Comparison of ENCODE assay signal across 14 cellular contexts in genomic region chr9:109856785-109857184, GRCh38.
DNase-seq lines count a peak whose midpoint lies in the region; ATAC-seq, FAIRE-seq and TF ChIP-seq lines count a peak whose summit lies in the region.
"Had no signal": no experiment of that assay in that cellular context is flagged by ENCODE, and none has a peak within 500 bp of the region (broad histone marks: within the 10 kb centered on the region; RNA-seq: fewer than 3 reads in every experiment).

No MANE protein-coding gene starts in this region.

- peak; percentile 9 for TF ChIP-seq EP300 in esophagus muscularis mucosa (IDR thresholded peaks at IDR 0.05)
- TF ChIP-seq EP300 in suprapubic skin (IDR thresholded peaks at IDR 0.05): no peak

- CTCF ChIA-PET in IMR-90 (lab: Yijun Ruan, JAX): no interaction called here
- CTCF ChIA-PET in activated naive CD4-positive, alpha-beta T cell treated with anti-CD3 and anti-CD28 coated beads for 36 hours (lab: Charles Lee): interaction anchor here (0.6 kb wide), 1 partner anchor 38 kb away, joined by 3 read pairs; no protein-coding TSS in a partner anchor

- peaks cover 22 to 56% of the 10 kb centered on the region in 2 experiments; a peak in 3 of 4 replicates for H3K79me1 ChIP-seq in IMR-90 (ENCODE audit: low read depth in 1 of 2, low read length in 2 of 2)

- POLR2A ChIA-PET in IMR-90 (lab: Charles Lee; ENCODE audit: unreplicated experiment): no interaction called here

- no peak overlapping the region for H2AK9ac ChIP-seq in IMR-90 (replicated peaks; ENCODE audit: low read depth, low read length, poor library complexity)

- TF ChIP-seq POLR2A in IMR-90 (IDR thresholded peaks at IDR 0.05; ENCODE audit: low read depth, low read length) (no peak), esophagus muscularis mucosa (IDR thresholded peaks at IDR 0.05; ENCODE audit: low read depth) (no peak), suprapubic skin (IDR thresholded peaks at IDR 0.05) (no peak)

- H3K4me1 ChIP-seq in IMR-90 (ENCODE audit: control insufficient read depth, insufficient read depth, low read length): peaks cover 8% of the 10 kb centered on the region
- H3K4me1 ChIP-seq in esophagus muscularis mucosa: peaks cover 7 to 18% (median 8%) of the 10 kb centered on the region in 4 donors
- peaks cover 5% of the 10 kb centered on the region for H3K4me1 ChIP-seq in suprapubic skin
- H3K4me1 ChIP-seq in foreskin keratinocyte: no peaks in the 10 kb centered on the region
- H3K4me1 ChIP-seq: breast epithelium had no signal

- H3K27ac ChIP-seq in IMR-90 (ENCODE audit: insufficient read depth, low read length) (peak overlapping the region; percentile 92), esophagus muscularis mucosa (replicated peaks in 1 of 4) (peak overlapping the region in 3 of 4 donors; percentile 8 to 20 (median 17)), layer of hippocampus (ENCODE audit: low read depth, low read length) (peak overlapping the region; percentile 94), suprapubic skin (peak overlapping the region; percentile 15), foreskin keratinocyte (no peak overlapping the region)
- H3K27ac ChIP-seq: tibial artery had no signal

- no peak for TF ChIP-seq CTCF in IMR-90 (conservative IDR thresholded peaks at IDR 0.05; ENCODE audit: low read depth, low read length)
- no peak for TF ChIP-seq CTCF in esophagus muscularis mucosa (IDR thresholded peaks at IDR 0.05)
- no peak for TF ChIP-seq CTCF in suprapubic skin (IDR thresholded peaks at IDR 0.05)
- no peak for TF ChIP-seq CTCF in foreskin keratinocyte (conservative IDR thresholded peaks at IDR 0.05)

- H3K56ac ChIP-seq in IMR-90 (ENCODE audit: extremely low read depth, insufficient read depth, low read length): no peak overlapping the region

- H3K36me3 Mint-ChIP-seq in activated naive CD4-positive, alpha-beta T cell treated with anti-CD3 and anti-CD28 coated beads for 36 hours (ENCODE audit: low read depth): no peaks in the 10 kb centered on the region
- H3K36me3 Mint-ChIP-seq: natural killer cell had no signal

- no peak overlapping the region for H3K23ac ChIP-seq in IMR-90 (ENCODE audit: low read depth, low read length)

- no peak overlapping the region for H3K27ac Mint-ChIP-seq in activated naive CD4-positive, alpha-beta T cell treated with anti-CD3 and anti-CD28 coated beads for 36 hours
- H3K27ac Mint-ChIP-seq: natural killer cell had no signal

- FAIRE-seq in HTR-8/SVneo (lab: Jason Lieb, UNC): no peak

- 80% methylated on average over 3 of the region's 6 CpGs; no CpG with 5 or more reads in 1 of the 2 experiments for whole genome bisulfite sequencing in IMR-90 (ENCODE audit: extremely low coverage in 2 of 2, insufficient read length in 1 of 2), 2 experiments
- WGBS in esophagus muscularis mucosa: 64% methylated on average over 6 of the region's 6 CpGs
- WGBS in suprapubic skin: 65% methylated on average over 6 of the region's 6 CpGs

- H3K4me3 Mint-ChIP-seq in activated naive CD4-positive, alpha-beta T cell treated with anti-CD3 and anti-CD28 coated beads for 36 hours: no peak overlapping the region
- H3K4me3 Mint-ChIP-seq: natural killer cell had no signal

- peak overlapping the region; percentile 35; the same call in 1 of the 2 replicates for H4K91ac ChIP-seq in IMR-90 (ENCODE audit: insufficient read depth, low read depth, low read length)

- H3K18ac ChIP-seq in IMR-90 (ENCODE audit: low read depth, low read length): peak overlapping the region; percentile 96

- H3K36me3 ChIP-seq in IMR-90 (ENCODE audit: control insufficient read depth, insufficient read depth, low read length): no peaks in the 10 kb centered on the region
- no peaks in the 10 kb centered on the region for H3K36me3 ChIP-seq in esophagus muscularis mucosa
- no peaks in the 10 kb centered on the region for H3K36me3 ChIP-seq in suprapubic skin
- H3K36me3 ChIP-seq: breast epithelium, tibial artery had no signal

- no peak for TF ChIP-seq RAD21 in IMR-90 (IDR thresholded peaks at IDR 0.05; ENCODE audit: low read length)

- peaks cover 7% of the 10 kb centered on the region; the same call in 1 of the 2 replicates for H3K9me1 ChIP-seq in IMR-90 (ENCODE audit: insufficient read depth, low read length)

- ATAC-seq in IMR-90 (ENCODE audit: low read depth) (peak; percentile 70), foreskin keratinocyte (no peak)
- ATAC-seq: natural killer cell had no signal

- peak overlapping the region; percentile 96 for H4K5ac ChIP-seq in IMR-90 (ENCODE audit: low read depth, low read length)

- 0 out of 2 replicates have a peak, but pooled peaks cover 6% of the 10 kb centered on the region for H4K20me1 ChIP-seq in IMR-90 (ENCODE audit: insufficient read depth, low read length)

- in situ Hi-C loops in IMR-90 (cut with MboI; ENCODE audit: low sequenced_read_pairs): no loop called here

- H3K9ac ChIP-seq in IMR-90 (ENCODE audit: low read depth, low read length): no peak overlapping the region; the same call in 1 of the 2 replicates

- DNase-seq in IMR-90 (peak; percentile 33), esophagus muscularis mucosa (ENCODE audit: extremely low spot score) (no peak), suprapubic skin (ENCODE audit: low spot score in 2 of 2) (no peak), HTR-8/SVneo (ENCODE audit: insufficient read length, low spot score) (no peak), NCI-H187 treated with DMSO at 0.1 percent for 48 hours (lab: John Stamatoyannopoulos, UW) (no peak), foreskin keratinocyte (no peak)
- no peak for DNase-seq in activated naive CD4-positive, alpha-beta T cell treated with anti-CD3 and anti-CD28 coated beads for 36 hours
- DNase-seq: natural killer cell; NCI-H774; stimulated activated CD4-positive, alpha-beta T cell treated with anti-CD3 and anti-CD28 coated beads, Interleukin-4, amount 100 ng/mL, for 24 hours; T-helper 1 cell had no signal

- H2BK20ac ChIP-seq in IMR-90 (ENCODE audit: low read depth, low read length): 0 out of 2 replicates have a peak overlapping the region, but pooled peaks have one; percentile 24

- H3K4ac ChIP-seq in IMR-90 (ENCODE audit: low read depth, low read length): peak overlapping the region; percentile 50; the same call in 1 of the 2 replicates

- 0 out of 3 replicates have a peak overlapping the region, but pooled peaks have one; percentile 1 for H2BK15ac ChIP-seq in IMR-90 (ENCODE audit: low read depth, low read length)

- peaks cover 8% of the 10 kb centered on the region for H3K27me3 Mint-ChIP-seq in activated naive CD4-positive, alpha-beta T cell treated with anti-CD3 and anti-CD28 coated beads for 36 hours (ENCODE audit: low read depth)

- H3K9me3 Mint-ChIP-seq in activated naive CD4-positive, alpha-beta T cell treated with anti-CD3 and anti-CD28 coated beads for 36 hours: peaks cover 3% of the 10 kb centered on the region
- H3K9me3 Mint-ChIP-seq: natural killer cell had no signal

- peak overlapping the region; percentile 41 to 70; a peak in 3 of 4 replicates for H4K8ac ChIP-seq in IMR-90 (ENCODE audit: low read depth in 2 of 2, low read length in 2 of 2)

- dilution Hi-C loops in IMR-90 (cut with HindIII; ENCODE audit: low sequenced_read_pairs, unreplicated experiment): no loop called here

- no peak overlapping the region for H3K4me3 ChIP-seq in IMR-90 (ENCODE audit: insufficient read depth, low read depth, low read length)
- H3K4me3 ChIP-seq in esophagus muscularis mucosa: no peak overlapping the region
- no peak overlapping the region for H3K4me3 ChIP-seq in suprapubic skin
- H3K4me3 ChIP-seq: breast epithelium, tibial artery had no signal

- no peaks in the 10 kb centered on the region for H3K4me1 Mint-ChIP-seq in activated naive CD4-positive, alpha-beta T cell treated with anti-CD3 and anti-CD28 coated beads for 36 hours (ENCODE audit: low read depth)
- H3K4me1 Mint-ChIP-seq: natural killer cell had no signal

- peak overlapping the region; percentile 41; the same call in 1 of the 2 replicates for H2AK5ac ChIP-seq in IMR-90 (ENCODE audit: low read depth, low read length)

- H2BK120ac ChIP-seq in IMR-90 (ENCODE audit: low read depth, low read length): peak overlapping the region; percentile 35; the same call in 1 of the 2 replicates

- H3K14ac ChIP-seq in IMR-90 (replicated peaks; ENCODE audit: low read depth, low read length): 0 out of 2 replicates have a peak overlapping the region, but pooled peaks have one; percentile 54

- peak overlapping the region; percentile 52 for H3K4me2 ChIP-seq in IMR-90 (ENCODE audit: low read depth, low read length)

- intact Hi-C loops in IMR-90 (cut with micrococcal nuclease) (no loop called here), esophagus muscularis mucosa (cut with DNase I) (no loop called here)
- intact Hi-C loops in activated naive CD4-positive, alpha-beta T cell treated with anti-CD3 and anti-CD28 coated beads for 36 hours (cut with micrococcal nuclease): no loop called here

- H2BK5ac ChIP-seq in IMR-90 (ENCODE audit: low read depth, low read length, poor library complexity, severe bottlenecking): peak overlapping the region; percentile 59

- H3K27me3 ChIP-seq in IMR-90 (ENCODE audit: control insufficient read depth, insufficient read depth, low read length): no peaks in the 10 kb centered on the region
- H3K27me3 ChIP-seq in esophagus muscularis mucosa: peaks cover 0 to 3% (median 0%) of the 10 kb centered on the region in 4 donors
- no peaks in the 10 kb centered on the region for H3K27me3 ChIP-seq in layer of hippocampus (ENCODE audit: control insufficient read depth, insufficient read depth, low read length)
- no peaks in the 10 kb centered on the region for H3K27me3 ChIP-seq in suprapubic skin
- H3K27me3 ChIP-seq in foreskin keratinocyte: peaks cover 26% of the 10 kb centered on the region
- H3K27me3 ChIP-seq: breast epithelium, tibial artery had no signal

- BruUV-seq in IMR-90 (replicated peaks; lab: Mats Ljungman, UMichigan): no TSS peak

- no peak overlapping the region for H2AFZ ChIP-seq in IMR-90 (replicated peaks; ENCODE audit: low read length, poor library complexity)

- no peaks in the 10 kb centered on the region for H3K9me3 ChIP-seq in IMR-90 (ENCODE audit: control insufficient read depth, insufficient read depth, low read length)
- H3K9me3 ChIP-seq in esophagus muscularis mucosa: no peaks in the 10 kb centered on the region
- H3K9me3 ChIP-seq in suprapubic skin: no peaks in the 10 kb centered on the region
- H3K9me3 ChIP-seq: breast epithelium, tibial artery had no signal

TF ChIP-seq in IMR-90, 13 proteins besides CTCF, POLR2A, EP300 and RAD21 (continues in another document):
- TF ChIP-seq ELK1 (IDR thresholded peaks at IDR 0.05; ENCODE audit: borderline replicate concordance, low read depth, low read length) (no peak), CHD1 (IDR thresholded peaks at IDR 0.05; ENCODE audit: low read depth, low read length) (no peak), NFE2L2 (IDR thresholded peaks at IDR 0.05; ENCODE audit: low read depth, low read length) (no peak), CEBPB (IDR thresholded peaks at IDR 0.05; ENCODE audit: low read depth, low read length) (no peak)
